8 cellular contexts compared by ENCODE assay signal in the genomic region with DNA sequence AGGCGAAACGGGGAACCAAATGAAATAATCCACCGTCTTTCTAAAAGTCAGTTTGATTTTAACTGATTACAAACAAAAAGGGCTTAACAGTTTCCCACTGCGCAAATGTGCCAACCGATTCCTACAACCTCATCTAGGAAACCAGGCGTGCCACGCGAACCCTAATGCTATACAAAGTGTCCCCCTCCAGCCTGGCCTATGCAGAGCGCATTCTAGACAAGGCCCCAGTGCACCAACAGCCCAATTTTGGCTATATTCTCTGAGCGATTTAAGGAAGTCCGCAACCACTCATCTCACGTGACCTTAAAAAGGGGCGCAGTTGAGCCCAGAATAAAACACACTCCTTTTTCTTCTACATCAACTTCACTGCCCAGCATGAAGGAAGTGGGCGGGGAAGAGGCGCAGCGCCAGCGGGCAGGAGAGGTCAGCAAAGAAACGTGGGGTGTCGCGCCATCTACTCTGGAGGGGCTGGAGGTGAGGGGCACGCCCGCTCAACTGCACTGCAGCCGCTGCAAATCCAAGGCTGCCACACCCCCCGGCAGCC. TPM values are rescaled to one million over a fixed set of nuclear protein-coding genes. Genes with fewer than 3 reads are reported as not detected.
DNase-seq lines count a peak whose midpoint lies in the region; TF ChIP-seq lines count a peak whose summit lies in the region.

No MANE protein-coding gene starts in this region.

- H3K27ac ChIP-seq in GM23248 (peak overlapping the region; percentile 95), Karpas-422 (ENCODE audit: low read length) (peak overlapping the region; percentile 91), neural progenitor cell (peak overlapping the region; percentile 99)

- peaks cover 30% of the 10 kb centered on the region for H3K4me1 Mint-ChIP-seq in neural progenitor cell

- H3K27me3 Mint-ChIP-seq in neural progenitor cell (ENCODE audit: insufficient read depth, low read depth) = peaks cover 4% of the 10 kb centered on the region

- H3K9me2 ChIP-seq in GM23248 (ENCODE audit: insufficient read depth) (no peaks in the 10 kb centered on the region), Karpas-422 (replicated peaks; ENCODE audit: insufficient read depth, low read length) (no peaks in the 10 kb centered on the region)

- H3K4me3 ChIP-seq in GM23248 (peak overlapping the region; percentile 95), Karpas-422 (ENCODE audit: low read length) (peak overlapping the region; percentile 90), fibroblast of the aortic adventitia (ENCODE audit: low read depth, low read length) (peak overlapping the region; percentile 94), neural progenitor cell (peak overlapping the region; percentile 70)

- H3K79me2 ChIP-seq in GM23248 (ENCODE audit: insufficient read depth) (peaks cover 53% of the 10 kb centered on the region), Karpas-422 (ENCODE audit: low read length) (peaks cover 55% of the 10 kb centered on the region), neural progenitor cell (ENCODE audit: low read depth) (peaks cover 61% of the 10 kb centered on the region)

- peaks cover 20% of the 10 kb centered on the region for H3K36me3 Mint-ChIP-seq in neural progenitor cell

- peak overlapping the region; percentile 95 for H3K27ac Mint-ChIP-seq in neural progenitor cell

- H3K9ac ChIP-seq in GM23248 = peak overlapping the region; percentile 94
- H3K9ac ChIP-seq in Karpas-422 (ENCODE audit: low read length) = peak overlapping the region; percentile 98
- peak overlapping the region; percentile 78 for H3K9ac ChIP-seq in neural progenitor cell

- H3K9me3 ChIP-seq in GM23248 (ENCODE audit: low read depth) (no peaks in the 10 kb centered on the region), Karpas-422 (ENCODE audit: low read length) (no peaks in the 10 kb centered on the region), neural progenitor cell (ENCODE audit: low read depth) (no peaks in the 10 kb centered on the region)

- H3K4me1 ChIP-seq in GM23248 (ENCODE audit: insufficient read depth) (peaks cover 27% of the 10 kb centered on the region), Karpas-422 (ENCODE audit: low read length) (peaks cover 73% of the 10 kb centered on the region), neural progenitor cell (peaks cover 12% of the 10 kb centered on the region)

- in situ Hi-C loops in GM23248 (cut with MboI) = loop anchor here (25.0 kb wide), 1 partner anchor 395 kb away; no protein-coding TSS in a partner anchor

- H3K36me3 ChIP-seq in GM23248 (ENCODE audit: low read depth) (no peaks in the 10 kb centered on the region), Karpas-422 (ENCODE audit: insufficient read depth, low read length) (no peaks in the 10 kb centered on the region), neural progenitor cell (no peaks in the 10 kb centered on the region)

- peak overlapping the region; percentile 99 for H3K4me3 Mint-ChIP-seq in neural progenitor cell

- peaks cover 20% of the 10 kb centered on the region; the same call in 1 of the 2 replicates for H4K20me1 ChIP-seq in GM23248 (ENCODE audit: insufficient read depth)
- peaks cover 45% of the 10 kb centered on the region for H4K20me1 ChIP-seq in Karpas-422 (ENCODE audit: insufficient read depth, low read depth, low read length)
- peaks cover 53% of the 10 kb centered on the region for H4K20me1 ChIP-seq in neural progenitor cell (ENCODE audit: low read depth)

- H3K9me3 Mint-ChIP-seq in neural progenitor cell = peaks cover 8% of the 10 kb centered on the region

- TF ChIP-seq CTCF in fibroblast of the aortic adventitia (IDR thresholded peaks at IDR 0.05; ENCODE audit: insufficient read depth, low read length) (peak; percentile 6), neural progenitor cell (IDR thresholded peaks at IDR 0.05) (no peak)

- H3K27me3 ChIP-seq in GM23248 (replicated peaks; ENCODE audit: insufficient read depth) = no peaks in the 10 kb centered on the region
- no peaks in the 10 kb centered on the region for H3K27me3 ChIP-seq in Karpas-422 (ENCODE audit: low read length)
- H3K27me3 ChIP-seq in neural progenitor cell = no peaks in the 10 kb centered on the region

- H3K4me2 ChIP-seq in GM23248 (ENCODE audit: unreplicated experiment) = peak overlapping the region; percentile 90
- H3K4me2 ChIP-seq in Karpas-422 (ENCODE audit: low read depth, low read length, poor library complexity, severe bottlenecking) = peak overlapping the region; percentile 80
- peak overlapping the region; percentile 88 for H3K4me2 ChIP-seq in neural progenitor cell

- DNase-seq in NCI-H2081 (lab: John Stamatoyannopoulos, UW) (peak; percentile 0 to 33), NCI-H2081 treated with DMSO at 0.1 percent for 48 hours (lab: John Stamatoyannopoulos, UW) (no peak), GM23248 (peak; percentile 69), Karpas-422 (peak; percentile 91), fibroblast of the aortic adventitia (ENCODE audit: low read depth) (peak; percentile 65), neural progenitor cell (ENCODE audit: low spot score) (no peak), retina (no peak)
- DNase-seq in activated CD4-positive, alpha-beta T cell treated with anti-CD3 and anti-CD28 coated beads, Interleukin-2, amount 50 U/mL, for 4 hours = peak; percentile 6 to 19

- WGBS in GM23248 (ENCODE audit: low coverage in 1 of 2, low lambda C conversion rate in 2 of 2, missing lambda C conversion rate in 2 of 2), 2 experiments = 1% methylated on average over 24 of the region's 24 CpGs

- H3F3A ChIP-seq in GM23248 (ENCODE audit: insufficient read depth) (peaks cover 21% of the 10 kb centered on the region), neural progenitor cell (ENCODE audit: low read depth) (peaks cover 14% of the 10 kb centered on the region)

- H2AFZ ChIP-seq in GM23248 = peak overlapping the region; percentile 83
- H2AFZ ChIP-seq in Karpas-422 (ENCODE audit: low read length) = no peak overlapping the region
- peak overlapping the region; percentile 45 for H2AFZ ChIP-seq in neural progenitor cell (replicated peaks)

RNA-seq across cellular contexts. Expression of a gene that starts 0.8 kb away (rescaled TPM):
- total RNA-seq in GM23248 (2014; rRNA removed; shearing (Covaris generic)) = 19.0 and 26.2 TPM in 2 replicates
- polyA plus RNA-seq in GM23248 (2016; fragmentation: Nextera tagmentation; extraction: Ambion mirVana) = 13.7 and 15.6 TPM in 2 replicates
- 16.9 and 23.2 TPM in 2 replicates for total RNA-seq in Karpas-422 (2014; rRNA removed; shearing (Covaris generic); ENCODE audit: low replicate concordance)
- total RNA-seq in fibroblast of the aortic adventitia (ENCODE audit: low replicate concordance) (42.8 and 50.0 TPM in 2 replicates), neural progenitor cell (ENCODE audit: low replicate concordance) (25.4 and 41.7 TPM in 2 replicates)

RNA-seq across cellular contexts. Expression of a gene that starts 51.7 kb away (rescaled TPM):
- total RNA-seq in GM23248 (2014; rRNA removed; shearing (Covaris generic)) = not detected in 2 replicates
- not detected in 2 replicates for polyA plus RNA-seq in GM23248 (2016; fragmentation: Nextera tagmentation; extraction: Ambion mirVana)
- not detected in 2 replicates for total RNA-seq in Karpas-422 (2014; rRNA removed; shearing (Covaris generic); ENCODE audit: low replicate concordance)
- not detected in 2 replicates for total RNA-seq in fibroblast of the aortic adventitia (ENCODE audit: low replicate concordance)
- 0.25 TPM in 1 of 2 replicates, not detected in the other for total RNA-seq in neural progenitor cell (ENCODE audit: low replicate concordance)

Comparison
In these comparisons a context has a peak if more than half of its experiments do, and no peak if none do; other contexts are left out.
1. DNase-seq: peak in NCI-H2081 (2 of 2), GM23248 (single experiment), Karpas-422 (single experiment), activated CD4-positive, alpha-beta T cell treated with anti-CD3 and anti-CD28 coated beads, Interleukin-2, amount 50 U/mL, for 4 hours (2 of 2) and fibroblast of the aortic adventitia (single experiment); none in NCI-H2081 treated with DMSO at 0.1 percent for 48 hours (single experiment), neural progenitor cell (single experiment) and retina (single experiment).
2. Peak in every context shown above with its lines, with median percentiles within 50 percentile points of each other: H3K27ac ChIP-seq, H3K4me2 ChIP-seq, H3K4me3 ChIP-seq and H3K9ac ChIP-seq.